ENCODE assay signal across 11 cellular contexts in genomic region chr15:81235781-81236507, GRCh38. TPM values are rescaled to one million over a fixed set of nuclear protein-coding genes. Genes with fewer than 3 reads are reported as not detected.
A peak's percentile ranks its signal among the peaks of the same experiment; 100 is the strongest.
DNase-seq lines count a peak whose midpoint lies in the region; ATAC-seq, FAIRE-seq and TF ChIP-seq lines count a peak whose summit lies in the region.
"Had no signal": no experiment of that assay in that cellular context is flagged by ENCODE, and none has a peak within 500 bp of the region (broad histone marks: within the 10 kb centered on the region; RNA-seq: fewer than 3 reads in every experiment).

No MANE protein-coding gene starts in this region.

- TF ChIP-seq CTCF in IMR-90 (conservative IDR thresholded peaks at IDR 0.05; ENCODE audit: low read depth, low read length) = no peak
- no peak for TF ChIP-seq CTCF in K562 (IDR thresholded peaks at IDR 0.05 in 2 of 3, conservative IDR thresholded peaks at IDR 0.05 in 1 of 3; ENCODE audit: insufficient read depth in 2 of 3, low read depth in 1 of 3, low read length in 3 of 3)

- H3K18ac ChIP-seq in IMR-90 (ENCODE audit: low read depth, low read length) = peak overlapping the region; percentile 29; the same call in 1 of the 2 replicates

- no peaks in the 10 kb centered on the region; the same call in 1 of the 2 replicates for H4K20me1 ChIP-seq in IMR-90 (ENCODE audit: insufficient read depth, low read length)
- no peaks in the 10 kb centered on the region for H4K20me1 ChIP-seq in K562 (replicated peaks; ENCODE audit: control insufficient read depth, insufficient read depth, low read length)

- no peak overlapping the region for H3K56ac ChIP-seq in IMR-90 (ENCODE audit: extremely low read depth, insufficient read depth, low read length)

- TF ChIP-seq RAD21 in IMR-90 (IDR thresholded peaks at IDR 0.05; ENCODE audit: low read length) (0 out of 2 replicates have a peak, but pooled peaks have one; percentile 3), K562 (CRISPR knock-in tag; conservative IDR thresholded peaks at IDR 0.05 in 1 of 2, IDR thresholded peaks at IDR 0.05 in 1 of 2) (no peak)

- no peaks in the 10 kb centered on the region for H3K27me3 ChIP-seq in IMR-90 (ENCODE audit: control insufficient read depth, insufficient read depth, low read length)
- H3K27me3 ChIP-seq in K562 (ENCODE audit: control insufficient read depth in 2 of 2, insufficient read depth in 2 of 2, low read length in 2 of 2) = no peaks in the 10 kb centered on the region

- H3K4me1 ChIP-seq in IMR-90 (ENCODE audit: control insufficient read depth, insufficient read depth, low read length) (peaks cover 6% of the 10 kb centered on the region), K562 (replicated peaks in 1 of 2; ENCODE audit: control insufficient read depth in 2 of 2, insufficient read depth in 2 of 2, low read length in 2 of 2) (no peaks in the 10 kb centered on the region; a peak in 2 of 5 replicates)

- peak; percentile 55 for DNase-seq in A172 (ENCODE audit: low spot score)
- peak; percentile 99 for DNase-seq in IMR-90
- peak in 2 of 4 experiments; percentile 16 to 23 for DNase-seq in K562 (ENCODE audit: extremely low read depth in 1 of 4, low spot score in 3 of 4)
- peak; percentile 70 for DNase-seq in islet precursor cell
- no peak for DNase-seq in NCI-H2171 treated with DMSO at 0.1 percent for 48 hours (lab: John Stamatoyannopoulos, UW)
- no peak for DNase-seq in GM19240 (ENCODE audit: insufficient read length, low spot score)
- DNase-seq in GM19239 (ENCODE audit: insufficient read length, low spot score) = no peak
- DNase-seq in NCI-H2107 treated with DMSO at 0.1 percent for 48 hours (lab: John Stamatoyannopoulos, UW; ENCODE audit: unreplicated experiment) = no peak
- DNase-seq: activated CD4-positive, alpha-beta T cell treated with anti-CD3 and anti-CD28 coated beads, Interleukin-2, amount 50 U/mL, for 4 hours had no signal

- peak overlapping the region; percentile 39; the same call in 1 of the 2 replicates for H3K14ac ChIP-seq in IMR-90 (replicated peaks; ENCODE audit: low read depth, low read length)

- peak overlapping the region; percentile 70 for H2BK20ac ChIP-seq in IMR-90 (ENCODE audit: low read depth, low read length)

- H2AK5ac ChIP-seq in IMR-90 (ENCODE audit: low read depth, low read length) = peak overlapping the region; percentile 52; the same call in 1 of the 2 replicates

- H2BK15ac ChIP-seq in IMR-90 (ENCODE audit: low read depth, low read length) = peak overlapping the region; percentile 55; the same call in 1 of the 3 replicates

- H2AFZ ChIP-seq in IMR-90 (replicated peaks; ENCODE audit: low read length, poor library complexity) = peak overlapping the region; percentile 74
- H2AFZ ChIP-seq in K562 (ENCODE audit: low read depth, low read length) = no peak overlapping the region

- no peak overlapping the region for H2AK9ac ChIP-seq in IMR-90 (replicated peaks; ENCODE audit: low read depth, low read length, poor library complexity)

- peak; percentile 91 for ATAC-seq in IMR-90 (ENCODE audit: low read depth)
- ATAC-seq in K562 = peak; percentile 65

- peak overlapping the region; percentile 14; the same call in 1 of the 2 replicates for H3K23ac ChIP-seq in IMR-90 (ENCODE audit: low read depth, low read length)

- H3K27ac ChIP-seq in IMR-90 (ENCODE audit: insufficient read depth, low read length) = peak overlapping the region; percentile 50
- H3K27ac ChIP-seq in K562 (ENCODE audit: extremely low read depth, low read depth, low read length) = no peak overlapping the region
- H3K27ac ChIP-seq: C4-2B had no signal

- TF ChIP-seq EP300 in K562 (IDR thresholded peaks at IDR 0.05; ENCODE audit: low read length) = no peak

- 0% methylated on average over 2 of the region's 5 CpGs; no CpG with 5 or more reads in 1 of the 2 experiments for WGBS in IMR-90 (ENCODE audit: extremely low coverage in 2 of 2, insufficient read length in 1 of 2), 2 experiments
- 31% methylated on average over 5 of the region's 5 CpGs for WGBS in K562 (ENCODE audit: insufficient coverage, low coverage, missing lambda C conversion rate)

- H3K4me3 ChIP-seq in IMR-90 (ENCODE audit: insufficient read depth, low read depth, low read length) (no peak overlapping the region), K562 (no peak overlapping the region)
- H3K4me3 ChIP-seq: skin epidermis had no signal

- BruUV-seq in IMR-90 (replicated peaks; lab: Mats Ljungman, UMichigan) = no TSS peak
- no TSS peak for BruUV-seq in K562 (replicated peaks; lab: Mats Ljungman, UMichigan)

- no peaks in the 10 kb centered on the region for H3K79me1 ChIP-seq in IMR-90 (ENCODE audit: low read depth in 1 of 2, low read length in 2 of 2)

- H3K4ac ChIP-seq in IMR-90 (ENCODE audit: low read depth, low read length) = peak overlapping the region; percentile 68

- peak overlapping the region; percentile 63 for H2BK120ac ChIP-seq in IMR-90 (ENCODE audit: low read depth, low read length)

- no peaks in the 10 kb centered on the region for H3K9me3 ChIP-seq in IMR-90 (ENCODE audit: control insufficient read depth, insufficient read depth, low read length)
- no peaks in the 10 kb centered on the region for H3K9me3 ChIP-seq in K562 (replicated peaks; ENCODE audit: control insufficient read depth, insufficient read depth, low read depth, low read length)

- peak overlapping the region; percentile 68 for H4K91ac ChIP-seq in IMR-90 (ENCODE audit: insufficient read depth, low read depth, low read length)

- H2BK5ac ChIP-seq in IMR-90 (ENCODE audit: low read depth, low read length, poor library complexity, severe bottlenecking) = peak overlapping the region; percentile 69

- H3K36me3 ChIP-seq in IMR-90 (ENCODE audit: control insufficient read depth, insufficient read depth, low read length) (no peaks in the 10 kb centered on the region; the same call in 1 of the 2 replicates), K562 (ENCODE audit: control insufficient read depth, insufficient read depth, low read length) (no peaks in the 10 kb centered on the region)

- CTCF ChIA-PET in IMR-90 (lab: Yijun Ruan, JAX) (interaction anchor here (0.7 to 0.9 kb wide), 2 partner anchors 12 to 39 kb away, joined by 3 read pairs; no protein-coding TSS in a partner anchor), K562 (lab: Yijun Ruan, JAX; ENCODE audit: low intra/inter-chr PET ratio) (no interaction called here)

- H3K79me2 ChIP-seq in K562 (ENCODE audit: control insufficient read depth, insufficient read depth, low read length) = no peaks in the 10 kb centered on the region

- in situ Hi-C loops in IMR-90 (cut with MboI; ENCODE audit: low sequenced_read_pairs) (no loop called here), K562 (cut with MboI) (no loop called here)

- H4K5ac ChIP-seq in IMR-90 (ENCODE audit: low read depth, low read length) = peak overlapping the region; percentile 7; the same call in 1 of the 2 replicates

- no peak overlapping the region for H3K4me2 ChIP-seq in IMR-90 (ENCODE audit: low read depth, low read length)
- no peak overlapping the region for H3K4me2 ChIP-seq in K562 (ENCODE audit: insufficient read depth, low read length)

- TF ChIP-seq POLR2A in IMR-90 (IDR thresholded peaks at IDR 0.05; ENCODE audit: low read depth, low read length) (no peak), K562 (conservative IDR thresholded peaks at IDR 0.05) (no peak)

- POLR2A ChIA-PET in IMR-90 (lab: Charles Lee; ENCODE audit: unreplicated experiment) = no interaction called here
- POLR2A ChIA-PET in K562 (lab: Yijun Ruan, JAX) = interaction anchor here (1.2 to 1.8 kb wide), 2 partner anchors 15 to 20 kb away, joined by 3 to 4 read pairs; no protein-coding TSS in a partner anchor

- no peak for FAIRE-seq in K562 (lab: Jason Lieb, UNC)
- FAIRE-seq in GM19239 (lab: Jason Lieb, UNC) = no peak

- intact Hi-C loops in IMR-90 (cut with micrococcal nuclease) = loop anchor here (1.0 to 5.0 kb wide), 2 partner anchors 39 to 80 kb away; partner anchors contain the start of gene IL16
- intact Hi-C loops in K562 (cut with micrococcal nuclease) = no loop called here

- H3K9ac ChIP-seq in IMR-90 (ENCODE audit: low read depth, low read length) (no peak overlapping the region), K562 (ENCODE audit: insufficient read depth in 1 of 2, low read depth in 2 of 2, low read length in 2 of 2) (no peak overlapping the region)

- H4K8ac ChIP-seq in IMR-90 (ENCODE audit: low read depth in 2 of 2, low read length in 2 of 2) = peak overlapping the region; percentile 0 to 67

- dilution Hi-C loops in IMR-90 (cut with HindIII; ENCODE audit: low sequenced_read_pairs, unreplicated experiment) = no loop called here

- H3K9me1 ChIP-seq in IMR-90 (ENCODE audit: insufficient read depth, low read length) (peaks cover 4% of the 10 kb centered on the region; the same call in 1 of the 2 replicates), K562 (ENCODE audit: control insufficient read depth, insufficient read depth, low read length) (no peaks in the 10 kb centered on the region)

TF ChIP-seq in IMR-90, 13 proteins besides CTCF, POLR2A, EP300 and RAD21 (continues in another document):
- no peak for TF ChIP-seq RFX5 (IDR thresholded peaks at IDR 0.05; ENCODE audit: low read depth, low read length)
- TF ChIP-seq MAFK (IDR thresholded peaks at IDR 0.05; ENCODE audit: low read depth, low read length) = no peak

RNA-seq across cellular contexts. Expression of gene IL16, which starts 39.3 kb away (rescaled TPM):
- total RNA-seq in A172 (2014; rRNA removed; shearing (Covaris generic)) = 0.02 TPM in 1 of 2 replicates, not detected in the other
- under 0.01 and 0.18 TPM in 2 replicates for total RNA-seq in IMR-90 (2012; rRNA removed)
- 0.24 and 0.27 TPM in 2 replicates for polyA plus RNA-seq in IMR-90 (2012; rRNA removed)
- 0.04 and 0.22 TPM in 2 replicates for polyA plus RNA-seq in IMR-90 (2012; cell fraction: cytosol; rRNA removed)
- 1.0 and 1.5 TPM in 2 replicates for polyA plus RNA-seq in IMR-90 (2012; cell fraction: nucleus; rRNA removed; ENCODE audit: low replicate concordance)
- 38.7 and 65.0 TPM in 2 replicates for total RNA-seq in K562 (2011; cell fraction: chromatin; rRNA removed; ENCODE audit: low replicate concordance)
- total RNA-seq in K562 (2011; cell fraction: nucleolus; rRNA removed) = 25.1 and 33.4 TPM in 2 replicates
- total RNA-seq in K562 (2011; cell fraction: nucleoplasm; rRNA removed) = 22.6 and 27.1 TPM in 2 replicates
- 5.6 and 5.9 TPM in 2 replicates for total RNA-seq in K562 (2014; rRNA removed)
- total RNA-seq in K562 (2014; rRNA removed; fragmentation: Illumina TruSeq; extraction: Trizol) = 8.7 and 10.6 TPM in 2 replicates
- 7.6 and 8.1 TPM in 2 replicates for total RNA-seq in K562 (2015; rRNA removed; fragmentation: Illumina TruSeq; extraction: Trizol)
- total RNA-seq in K562 (2021) = 16.0 and 16.8 TPM in 2 replicates
- 3.1 and 13.3 TPM in 2 replicates for polyA plus RNA-seq in K562 (2011; rRNA removed)
- polyA plus RNA-seq in K562 (2011; cell fraction: cytosol; rRNA removed) = 2.6 and 10.3 TPM in 2 replicates
- polyA plus RNA-seq in K562 (2011; cell fraction: nucleus; rRNA removed) = 13.5 and 96.3 TPM in 2 replicates
- polyA plus RNA-seq in K562 (2012) = 10.6 and 19.0 TPM in 2 replicates
- 15.2 and 17.7 TPM in 2 replicates for polyA plus RNA-seq in K562 (2014; fragmentation: Illumina TruSeq; extraction: Trizol)
- polyA plus RNA-seq in K562 (2014; fragmentation: Nextera tagmentation; extraction: Ambion mirVana) = 1 to 10 TPM; 1.4 to 1.9 TPM
- 15.0 and 18.8 TPM in 2 replicates for polyA plus RNA-seq in K562 (2014; rRNA removed)
- 4.0 and 12.0 TPM in 2 replicates for polyA minus RNA-seq in K562 (2011; rRNA and poly(A)+ RNA removed)
- 0.46 and 5.0 TPM in 2 replicates for polyA minus RNA-seq in K562 (2011; cell fraction: cytosol; rRNA and poly(A)+ RNA removed)
- 5.4 and 23.2 TPM in 2 replicates for polyA minus RNA-seq in K562 (2011; cell fraction: nucleus; rRNA and poly(A)+ RNA removed)

Comparison
In these comparisons a context has a peak if more than half of its experiments do, and no peak if none do; other contexts are left out.
1. DNase-seq: peak in A172 (single experiment), IMR-90 (single experiment) and islet precursor cell (single experiment); none in NCI-H2171 treated with DMSO at 0.1 percent for 48 hours (single experiment), GM19240 (single experiment), GM19239 (single experiment) and NCI-H2107 treated with DMSO at 0.1 percent for 48 hours (single experiment).